23 cellular contexts compared by ENCODE assay signal in genomic region chr5:122499617-122500016, GRCh38.
"Had no signal": no experiment of that assay in that cellular context is flagged by ENCODE, and none has a peak within 500 bp of the region (broad histone marks: within the 10 kb centered on the region; RNA-seq: fewer than 3 reads in every experiment).

No MANE protein-coding gene starts in this region.

- H3K4me3 ChIP-seq: adrenal gland, breast epithelium had no signal

- ATAC-seq: activated T-cell treated with anti-CD3 and anti-CD28 coated beads, Interleukin-2, amount 50 U/mL, for 72 hours; PC-3; T-helper 17 cell had no signal

- H3K27me3 ChIP-seq: adrenal gland, breast epithelium had no signal

- H3K4me1 ChIP-seq: adrenal gland, breast epithelium had no signal

- H3K9me3 ChIP-seq: adrenal gland, breast epithelium had no signal

- H3K36me3 ChIP-seq: adrenal gland, breast epithelium had no signal

- DNase-seq: activated B cell treated with CpG ODN at 0.5 μM for 24 hours; activated CD4-positive, alpha-beta memory T cell treated with anti-CD3 and anti-CD28 coated beads, Interleukin-2, amount 10 ng/mL, durations not matched to agents 7 days and 5 days; activated CD4-positive, alpha-beta T cell treated with anti-CD3 and anti-CD28 coated beads for 1 hour; activated CD4-positive, alpha-beta T cell treated with anti-CD3 and anti-CD28 coated beads, Interleukin-2, amount 50 U/mL, for 1 hour; activated CD8-positive, alpha-beta memory T cell treated with anti-CD3 and anti-CD28 coated beads, Interleukin-2, amount 50 U/mL, for 4 hours; activated gamma-delta T cell treated with Interleukin-2 at 50 U/mL for 16 hours; activated naive CD4-positive, alpha-beta T cell treated with anti-CD3 and anti-CD28 coated beads, Interleukin-2, amount 10 ng/mL, durations not matched to agents 7 days and 5 days; activated naive CD8-positive, alpha-beta T cell treated with anti-CD3 and anti-CD28 coated beads for 36 hours; activated T-cell treated with anti-CD3 and anti-CD28 coated beads, Interleukin-2, amount 50 U/mL, for 72 hours; adrenal gland; aorta; KG1; NCI-H1092 treated with DMSO at 0.1 percent for 48 hours; NCI-H1417 treated with DMSO at 0.1 percent for 48 hours; NCI-H1694; NCI-H2029; NCI-H2107; NCI-H510A treated with DMSO at 0.1 percent for 48 hours; PC-3; SIG-M5; T-helper 17 cell; T-helper 9 cell had no signal

- H3K27ac ChIP-seq: adrenal gland had no signal
